ENCODE assay signal across 17 cellular contexts in genomic region chr2:238306680-238306998, GRCh38.
"Had no signal": no experiment of that assay in that cellular context is flagged by ENCODE, and none has a peak within 500 bp of the region (broad histone marks: within the 10 kb centered on the region; RNA-seq: fewer than 3 reads in every experiment).

No MANE protein-coding gene starts in this region.

- H3K27ac ChIP-seq: esophagus muscularis mucosa, heart right ventricle, lower lobe of right lung, neutrophil, thyroid gland, uterus had no signal

- ATAC-seq: lower lobe of right lung, natural killer cell had no signal

- H3K4me3 ChIP-seq: esophagus muscularis mucosa, heart right ventricle, lower lobe of right lung, thyroid gland, uterus had no signal

- H3K27me3 ChIP-seq: neutrophil, thyroid gland, uterus had no signal

- DNase-seq: activated CD4-positive, alpha-beta memory T cell treated with anti-CD3 and anti-CD28 coated beads for 36 hours; activated CD4-positive, alpha-beta T cell treated with anti-CD3 and anti-CD28 coated beads for 4 hours; activated naive CD8-positive, alpha-beta T cell treated with anti-CD3 and anti-CD28 coated beads for 36 hours; activated T-cell treated with anti-CD3 and anti-CD28 coated beads for 4 hours; amniotic stem cell; dermis blood vessel endothelial cell; effector memory CD4-positive, alpha-beta T cell; heart right ventricle; immature natural killer cell; lower lobe of right lung; natural killer cell; stimulated activated CD4-positive, alpha-beta T cell treated with anti-CD3 and anti-CD28 coated beads, Interleukin-2, amount 100 ng/mL, for 24 hours; stimulated activated naive CD4-positive, alpha-beta T cell treated with Interleukin-2 at 50 U/mL for 16 hours; thyroid gland; uterus had no signal

- H3K9me3 ChIP-seq: esophagus muscularis mucosa, heart right ventricle, lower lobe of right lung, neutrophil, thyroid gland, uterus had no signal

- H3K4me1 ChIP-seq: esophagus muscularis mucosa, lower lobe of right lung, thyroid gland, uterus had no signal

- H3K36me3 ChIP-seq: esophagus muscularis mucosa, heart right ventricle, lower lobe of right lung, neutrophil, thyroid gland, uterus had no signal
